14 cellular contexts compared by ENCODE assay signal in the genomic region with DNA sequence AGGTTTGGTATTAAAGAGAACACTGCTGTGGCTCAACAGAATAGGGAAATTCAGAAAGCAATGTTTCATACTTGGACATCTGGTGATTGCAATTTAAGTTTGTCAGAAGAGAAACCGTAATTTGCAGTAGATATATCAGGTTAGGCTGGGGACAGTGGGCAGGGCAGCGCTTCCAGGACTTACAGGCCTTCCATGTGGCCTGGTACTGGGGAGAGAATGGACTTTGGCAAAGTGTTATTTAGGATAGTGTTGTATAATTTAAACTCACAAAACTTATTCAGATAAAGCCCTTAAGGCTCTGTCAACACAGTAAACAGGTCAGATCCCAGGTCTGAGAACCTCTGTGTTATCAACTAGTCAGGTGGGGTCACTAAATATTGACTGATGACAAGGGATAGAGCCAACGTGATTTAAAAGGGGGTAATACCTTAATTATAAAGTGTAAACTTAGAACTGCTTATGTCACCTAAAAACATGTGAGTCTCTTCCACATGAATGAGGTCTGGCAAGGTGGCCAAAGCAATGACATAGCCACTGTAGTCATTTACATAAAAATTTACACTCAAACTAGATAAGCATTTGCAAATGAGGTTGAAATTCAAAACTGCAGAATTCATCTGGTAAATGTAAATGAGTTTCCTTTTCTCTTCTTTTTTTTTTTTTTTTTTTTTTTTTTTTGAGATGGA.
DNase-seq lines count a peak whose midpoint lies in the region; ATAC-seq and TF ChIP-seq lines count a peak whose summit lies in the region.
"Had no signal": no experiment of that assay in that cellular context is flagged by ENCODE, and none has a peak within 500 bp of the region (broad histone marks: within the 10 kb centered on the region; RNA-seq: fewer than 3 reads in every experiment).

No MANE protein-coding gene starts in this region.

- peaks cover 19% of the 10 kb centered on the region for H3K36me3 Mint-ChIP-seq in stimulated activated memory B cell treated with anti-CD40 and anti-IgM and Interleukin-4, amounts not matched to agents 10 μg/mL and 1 μg/mL and 100 μg/mL, for 72 hours

- peak overlapping the region; percentile 15; the same call in 1 of the 2 replicates for H2AFZ ChIP-seq in OCI-LY7 (ENCODE audit: low read length)

- no TSS peak for BruUV-seq in OCI-LY7 (replicated peaks; lab: Mats Ljungman, UMichigan)

- POLR2A ChIA-PET in OCI-LY7 (lab: Charles Lee) = interaction anchor here (5.3 kb wide), 1 partner anchor 19 kb away, joined by 110 read pairs; no protein-coding TSS in a partner anchor

- peak; percentile 27 for ATAC-seq in HG02678 (IDR thresholded peaks at IDR 0.05; ENCODE audit: unreplicated experiment)
- peak; percentile 9 for ATAC-seq in stimulated activated memory B cell treated with anti-CD40 and anti-IgM and Interleukin-4, amounts not matched to agents 10 μg/mL and 1 μg/mL and 100 μg/mL, for 72 hours
- ATAC-seq: left cardiac atrium had no signal

- DNase-seq in DMS 273 (lab: John Stamatoyannopoulos, UW; ENCODE audit: unreplicated experiment) = peak; percentile 22
- no peak for DNase-seq in DMS 273 treated with DMSO at 0.1 percent for 48 hours (lab: John Stamatoyannopoulos, UW)
- DNase-seq in OCI-LY7 (ENCODE audit: low spot score) = no peak
- DNase-seq in A172 (ENCODE audit: low spot score) = no peak
- DNase-seq in NCI-H2171 treated with DMSO at 0.1 percent for 48 hours (lab: John Stamatoyannopoulos, UW) = no peak
- DNase-seq in SKM-1 treated with dmso at 0.1 percent for 144 hours (lab: John Stamatoyannopoulos, UW; ENCODE audit: unreplicated experiment) = no peak
- DNase-seq: activated CD4-positive, alpha-beta T cell treated with anti-CD3 and anti-CD28 coated beads, Interleukin-2, amount 50 U/mL, for 48 hours; cortex of kidney; left cardiac atrium; NCI-H1417 treated with DMSO at 0.1 percent for 48 hours; stomach had no signal

- peak overlapping the region; percentile 86 for H3K4me2 ChIP-seq in OCI-LY7 (ENCODE audit: low read length)

- CTCF ChIA-PET in OCI-LY7 (lab: Charles Lee; ENCODE audit: unreplicated experiment) = no interaction called here

- peaks cover 4% of the 10 kb centered on the region for H3K9me3 Mint-ChIP-seq in stimulated activated memory B cell treated with anti-CD40 and anti-IgM and Interleukin-4, amounts not matched to agents 10 μg/mL and 1 μg/mL and 100 μg/mL, for 72 hours

- peak overlapping the region; percentile 80 for H3K4me3 Mint-ChIP-seq in stimulated activated memory B cell treated with anti-CD40 and anti-IgM and Interleukin-4, amounts not matched to agents 10 μg/mL and 1 μg/mL and 100 μg/mL, for 72 hours

- intact Hi-C loops in OCI-LY7 (cut with micrococcal nuclease; ENCODE audit: unreplicated experiment) = loop anchor here (2.0 kb wide), 2 partner anchors 91 to 145 kb away; no protein-coding TSS in a partner anchor

- no peaks in the 10 kb centered on the region for H4K20me1 ChIP-seq in OCI-LY7 (ENCODE audit: insufficient read depth, low read length)

- no peak for TF ChIP-seq CTCF in OCI-LY7 (conservative IDR thresholded peaks at IDR 0.05; ENCODE audit: low read length)

- H3K36me3 ChIP-seq in OCI-LY7 (ENCODE audit: insufficient read depth, low read length) = no peaks in the 10 kb centered on the region; the same call in 1 of the 2 replicates

- no peaks in the 10 kb centered on the region; the same call in 1 of the 2 replicates for H3K79me2 ChIP-seq in OCI-LY7 (ENCODE audit: insufficient read depth, low read depth, low read length)

- H3K4me1 Mint-ChIP-seq in stimulated activated memory B cell treated with anti-CD40 and anti-IgM and Interleukin-4, amounts not matched to agents 10 μg/mL and 1 μg/mL and 100 μg/mL, for 72 hours = peaks cover 89% of the 10 kb centered on the region

- peak overlapping the region; percentile 97 for H3K27ac Mint-ChIP-seq in stimulated activated memory B cell treated with anti-CD40 and anti-IgM and Interleukin-4, amounts not matched to agents 10 μg/mL and 1 μg/mL and 100 μg/mL, for 72 hours

- peak overlapping the region; percentile 65 for H3K4me3 ChIP-seq in OCI-LY7 (ENCODE audit: low read depth, low read length, poor library complexity, severe bottlenecking)
- H3K4me3 ChIP-seq: stomach had no signal

- H3K4me1 ChIP-seq in OCI-LY7 (ENCODE audit: insufficient read depth, low read length, poor library complexity, severe bottlenecking) = peaks cover 74% of the 10 kb centered on the region

- peak overlapping the region; percentile 99 for H3K27ac ChIP-seq in OCI-LY7 (ENCODE audit: low read depth, low read length, poor library complexity, severe bottlenecking)
- H3K27ac ChIP-seq: 22Rv1 had no signal

- H3K27me3 Mint-ChIP-seq in stimulated activated memory B cell treated with anti-CD40 and anti-IgM and Interleukin-4, amounts not matched to agents 10 μg/mL and 1 μg/mL and 100 μg/mL, for 72 hours = no peaks in the 10 kb centered on the region

- H3K9me3 ChIP-seq in OCI-LY7 (ENCODE audit: low read length) = no peaks in the 10 kb centered on the region
- H3K9me3 ChIP-seq: stomach had no signal

- no peaks in the 10 kb centered on the region for H3K9me2 ChIP-seq in OCI-LY7 (ENCODE audit: insufficient read depth, low read length)
